Comparison of ENCODE assay signal across 20 cellular contexts in genomic region chr11:17443000-17443399, GRCh38. TPM values are rescaled to one million over a fixed set of nuclear protein-coding genes. Genes with fewer than 3 reads are reported as not detected.
A peak's percentile ranks its signal among the peaks of the same experiment; 100 is the strongest.
DNase-seq lines count a peak whose midpoint lies in the region; ATAC-seq and TF ChIP-seq lines count a peak whose summit lies in the region.
"Had no signal": no experiment of that assay in that cellular context is flagged by ENCODE, and none has a peak within 500 bp of the region (broad histone marks: within the 10 kb centered on the region; RNA-seq: fewer than 3 reads in every experiment).

No MANE protein-coding gene starts in this region.

- H3K4me2 ChIP-seq in H9 (ENCODE audit: insufficient read depth, insufficient read length, low read length): no peak overlapping the region
- H3K4me2 ChIP-seq in neuronal stem cell (ENCODE audit: insufficient read depth, low read length, poor library complexity, severe bottlenecking): no peak overlapping the region
- H3K4me2 ChIP-seq: GM23338 had no signal

- no CpG with 5 or more reads among the region's 4 CpGs for WGBS in H9 (ENCODE audit: extremely low coverage, insufficient read length, low lambda C conversion rate)
- no CpG with 5 or more reads among the region's 4 CpGs for WGBS in neuronal stem cell (ENCODE audit: extremely low coverage in 2 of 2, insufficient read length in 2 of 2, insufficient replicate concordance in 1 of 2), 2 donors

- TF ChIP-seq CTCF in H9 (conservative IDR thresholded peaks at IDR 0.05): no peak

- H2BK120ac ChIP-seq in H9 (ENCODE audit: low read depth, low read length, poor library complexity, severe bottlenecking): no peak overlapping the region
- H2BK120ac ChIP-seq in neuronal stem cell (ENCODE audit: low read depth, low read length): no peak overlapping the region

- H3K9me3 Mint-ChIP-seq in H9: peaks cover 4 to 5% of the 10 kb centered on the region in 2 experiments; a peak in 4 of 5 replicates
- H3K9me3 Mint-ChIP-seq: GM23338, HFFc6 had no signal

- no peaks in the 10 kb centered on the region for H3K79me2 ChIP-seq in H9 (ENCODE audit: insufficient read depth, low read length)

- H3K14ac ChIP-seq in H9 (ENCODE audit: insufficient read depth, low read length) (no peak overlapping the region), neuronal stem cell (ENCODE audit: low read length) (no peak overlapping the region)

- H2BK5ac ChIP-seq in H9 (ENCODE audit: insufficient read length, low read length) (no peak overlapping the region), neuronal stem cell (ENCODE audit: low read length) (no peak overlapping the region)

- H3K9ac ChIP-seq in H9 (ENCODE audit: extremely low read depth, insufficient read length, low read length): no peak overlapping the region
- H3K9ac ChIP-seq in neuronal stem cell (ENCODE audit: low read depth, low read length, poor library complexity): peak overlapping the region; percentile 66

- no peak overlapping the region for H4K91ac ChIP-seq in H9 (ENCODE audit: insufficient read length, low read depth, low read length)
- H4K91ac ChIP-seq in neuronal stem cell (ENCODE audit: low read depth, low read length, poor library complexity): no peak overlapping the region

- no peak overlapping the region for H3K4me3 ChIP-seq in neuronal stem cell (ENCODE audit: low read length in 2 of 2)
- H3K4me3 ChIP-seq: GM23338 had no signal

- no peak overlapping the region for H3K4me3 Mint-ChIP-seq in H9
- H3K4me3 Mint-ChIP-seq: CD4-positive, CD25-positive, alpha-beta regulatory T cell; CD8-positive, alpha-beta memory T cell; GM23338; HFFc6 had no signal

- no peak overlapping the region for H3K18ac ChIP-seq in H9 (ENCODE audit: insufficient read length, low read depth, low read length)
- H3K18ac ChIP-seq in neuronal stem cell (ENCODE audit: low read length): no peak overlapping the region

- H3K4me1 ChIP-seq in H9 (ENCODE audit: insufficient read depth, low read length) (no peaks in the 10 kb centered on the region), neuronal stem cell (ENCODE audit: control insufficient read depth in 2 of 2, insufficient read depth in 1 of 2, low read depth in 1 of 2, low read length in 2 of 2) (peaks cover 0 to 12% of the 10 kb centered on the region in 2 donors)
- H3K4me1 ChIP-seq: BE2C had no signal

- no peak overlapping the region for H3K56ac ChIP-seq in H9 (ENCODE audit: insufficient read length, low read depth, low read length)

- peaks cover 18 to 19% of the 10 kb centered on the region in 2 experiments for H3K4me1 Mint-ChIP-seq in H9

- H4K5ac ChIP-seq in H9 (ENCODE audit: insufficient read length, low read depth, low read length): no peak overlapping the region

- H3K27me3 Mint-ChIP-seq in H9 (ENCODE audit: low read depth): peaks cover 53% of the 10 kb centered on the region

- H3K27me3 ChIP-seq in H9 (ENCODE audit: insufficient read depth, low read length): peaks cover 16% of the 10 kb centered on the region; the same call in 1 of the 2 replicates
- no peaks in the 10 kb centered on the region for H3K27me3 ChIP-seq in neuronal stem cell (ENCODE audit: control insufficient read depth in 3 of 3, insufficient read depth in 3 of 3, low read depth in 1 of 3, low read length in 3 of 3)
- H3K27me3 ChIP-seq: BE2C had no signal

- peak; percentile 47 for DNase-seq in G401 (ENCODE audit: low spot score)
- DNase-seq in H9: no peak
- DNase-seq in cerebellum (ENCODE audit: low spot score): peak; percentile 33
- DNase-seq in neuronal stem cell (ENCODE audit: low spot score): no peak
- DNase-seq in stimulated activated CD4-positive, alpha-beta T cell treated with anti-CD3 and anti-CD28 coated beads, Interleukin-15, amount 100 ng/mL, for 24 hours: no peak
- DNase-seq: ACHN; BE2C; CD4-positive, CD25-positive, alpha-beta regulatory T cell; CD8-positive, alpha-beta memory T cell; COR-L47; DMS 273 treated with DMSO at 0.1 percent for 48 hours; DMS53; DND-41; EL; HFFc6 had no signal

- no peak overlapping the region for H3K4ac ChIP-seq in H9 (ENCODE audit: low read depth, low read length)
- no peak overlapping the region for H3K4ac ChIP-seq in neuronal stem cell (ENCODE audit: low read length)

- no peak overlapping the region for H3K27ac Mint-ChIP-seq in H9
- H3K27ac Mint-ChIP-seq: CD4-positive, CD25-positive, alpha-beta regulatory T cell; GM23338; HFFc6 had no signal

- H2AFZ ChIP-seq in H9 (ENCODE audit: low read length): no peak overlapping the region
- H2AFZ ChIP-seq in neuronal stem cell (ENCODE audit: low read length): no peak overlapping the region
- H2AFZ ChIP-seq: GM23338 had no signal

- ATAC-seq in HG02852 (IDR thresholded peaks at IDR 0.05; ENCODE audit: unreplicated experiment) (no peak), HG03159 (IDR thresholded peaks at IDR 0.05; ENCODE audit: unreplicated experiment) (no peak), HG02798 (IDR thresholded peaks at IDR 0.05; ENCODE audit: poor library complexity, unreplicated experiment) (no peak)
- ATAC-seq: GM23338, HCT116 had no signal

- no peaks in the 10 kb centered on the region for H3K36me3 ChIP-seq in neuronal stem cell (replicated peaks in 1 of 2; ENCODE audit: control insufficient read depth in 2 of 2, insufficient read depth in 2 of 2, low read length in 2 of 2)
- H3K36me3 ChIP-seq: BE2C had no signal

- no peak overlapping the region for H2BK20ac ChIP-seq in H9 (ENCODE audit: low read depth, low read length, poor library complexity, severe bottlenecking)

- H3K23me2 ChIP-seq in H9 (ENCODE audit: insufficient read length, low read depth, low read length, poor library complexity, severe bottlenecking): no peaks in the 10 kb centered on the region

- H2BK12ac ChIP-seq in H9 (ENCODE audit: insufficient read length, low read depth, low read length) (no peak overlapping the region), neuronal stem cell (ENCODE audit: low read length) (no peak overlapping the region)

- no peaks in the 10 kb centered on the region for H4K20me1 ChIP-seq in H9 (ENCODE audit: control insufficient read depth, insufficient read depth, insufficient read length)

- H2BK15ac ChIP-seq in H9 (ENCODE audit: low read depth, low read length): no peak overlapping the region
- H2BK15ac ChIP-seq in neuronal stem cell (ENCODE audit: low read length): no peak overlapping the region

- H2AK5ac ChIP-seq in H9 (ENCODE audit: insufficient read length, low read length) (no peak overlapping the region), neuronal stem cell (ENCODE audit: low read depth, low read length) (no peak overlapping the region)

- H3T11ph ChIP-seq in H9 (ENCODE audit: low read length): no peak overlapping the region

- H4K8ac ChIP-seq in H9 (replicated peaks; ENCODE audit: insufficient read length, low read depth, low read length): peak overlapping the region; percentile 41
- no peak overlapping the region for H4K8ac ChIP-seq in neuronal stem cell (ENCODE audit: low read depth, low read length)

- no peak overlapping the region for H3K27ac ChIP-seq in H9 (ENCODE audit: insufficient read length, low read depth, low read length)
- H3K27ac ChIP-seq in neuronal stem cell (replicated peaks; ENCODE audit: low read length): no peak overlapping the region

- H3K23ac ChIP-seq in H9 (ENCODE audit: insufficient read length, low read depth, low read length) (no peak overlapping the region), neuronal stem cell (ENCODE audit: low read depth, low read length, poor library complexity) (no peak overlapping the region)

- H3K36me3 Mint-ChIP-seq in H9 (ENCODE audit: insufficient read depth in 1 of 3, low read depth in 3 of 3): peaks cover 0 to 7% (median 4%) of the 10 kb centered on the region in 3 experiments; a peak in 3 of 7 replicates
- H3K36me3 Mint-ChIP-seq: CD4-positive, CD25-positive, alpha-beta regulatory T cell had no signal

- in situ Hi-C loops in G401 (cut with HindIII; ENCODE audit: low sequenced_read_pairs): no loop called here

- H3K9me3 ChIP-seq in H9 (ENCODE audit: control insufficient read depth, low read depth, low read length) (no peaks in the 10 kb centered on the region), neuronal stem cell (replicated peaks in 1 of 2; ENCODE audit: control insufficient read depth in 2 of 2, insufficient read depth in 1 of 2, low read depth in 1 of 2, low read length in 2 of 2) (no peaks in the 10 kb centered on the region)
- H3K9me3 ChIP-seq: BE2C had no signal

- H3K79me1 ChIP-seq in H9 (ENCODE audit: insufficient read depth, low read depth, low read length, poor library complexity, severe bottlenecking) (no peaks in the 10 kb centered on the region), neuronal stem cell (ENCODE audit: low read depth, low read length) (no peaks in the 10 kb centered on the region)

RNA-seq across cellular contexts. Expression of gene ABCC8, which starts 33.6 kb away (rescaled TPM):
- total RNA-seq in G401 (2014; rRNA removed; shearing (Covaris generic)): 0.47 and 1.1 TPM in 2 replicates
- total RNA-seq in H9 (2021) (2.4 and 3.2 TPM in 2 replicates), cerebellum (29.0 TPM)
- 0.85 TPM for polyA plus RNA-seq in neuronal stem cell (2013, experiment 1 of 2)
- polyA plus RNA-seq in neuronal stem cell (2013, experiment 2 of 2): 0.51 TPM
- total RNA-seq: CD4-positive, CD25-positive, alpha-beta regulatory T cell; CD8-positive, alpha-beta memory T cell; HFFc6 had no signal
- polyA plus RNA-seq: CD4-positive, CD25-positive, alpha-beta regulatory T cell; CD8-positive, alpha-beta memory T cell had no signal

RNA-seq across cellular contexts. Expression of gene KCNJ11, which starts 54.5 kb away (rescaled TPM):
- total RNA-seq in G401 (2014; rRNA removed; shearing (Covaris generic)): 2.6 and 4.3 TPM in 2 replicates
- total RNA-seq in H9 (2021) (2.3 and 2.9 TPM in 2 replicates), cerebellum (10.9 TPM)
- 4.0 TPM for polyA plus RNA-seq in neuronal stem cell (2013, experiment 1 of 2)
- polyA plus RNA-seq in neuronal stem cell (2013, experiment 2 of 2): 2.9 TPM
- total RNA-seq: CD4-positive, CD25-positive, alpha-beta regulatory T cell; HFFc6 had no signal
- polyA plus RNA-seq: CD4-positive, CD25-positive, alpha-beta regulatory T cell had no signal

Comparison
In these comparisons a context has a peak if more than half of its experiments do, and no peak if none do; other contexts are left out.
1. DNase-seq: peak in G401 (single experiment) and cerebellum (single experiment); none in H9 (single experiment), neuronal stem cell (single experiment) and stimulated activated CD4-positive, alpha-beta T cell treated with anti-CD3 and anti-CD28 coated beads, Interleukin-15, amount 100 ng/mL, for 24 hours (single experiment).